Comparison of ENCODE assay signal across 2 cellular contexts in the genomic region with DNA sequence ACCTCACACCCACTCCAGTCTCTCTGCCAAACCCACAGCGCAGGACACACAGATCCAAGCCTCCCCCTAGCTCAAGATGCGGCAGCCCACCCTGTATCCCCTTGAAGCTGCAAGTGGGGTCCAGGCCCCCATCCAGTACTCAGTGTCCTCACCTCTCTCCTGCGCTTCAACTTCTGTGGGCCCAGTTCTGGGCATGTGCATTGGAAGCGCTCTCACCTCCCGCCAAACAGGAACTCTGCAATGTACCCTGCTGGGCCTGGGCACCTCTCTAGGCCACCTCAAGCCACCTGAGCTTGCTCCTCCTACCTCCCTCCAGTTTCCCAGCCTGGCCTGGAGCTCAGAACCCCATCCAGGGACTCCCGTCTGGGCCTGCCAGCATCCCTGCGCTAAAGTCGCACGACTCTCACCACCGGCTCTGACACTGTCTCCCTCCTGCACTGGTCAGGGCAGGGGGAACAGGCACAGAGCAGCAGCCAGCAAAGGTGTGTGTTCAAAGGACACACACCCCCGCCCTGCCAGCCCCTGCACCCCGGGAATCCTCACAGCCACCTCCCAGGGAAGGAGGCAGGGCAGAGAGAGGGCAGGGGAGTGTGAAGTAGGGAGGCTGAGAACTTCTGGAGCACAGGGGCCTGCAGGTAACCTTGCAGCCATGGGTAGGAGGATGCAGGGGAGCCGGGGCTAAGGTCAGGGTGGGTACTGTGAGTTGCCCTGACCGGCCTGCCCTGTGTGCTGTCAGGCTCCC.
TF ChIP-seq lines count a peak whose summit lies in the region.

No MANE protein-coding gene starts in this region.

TF ChIP-seq in HepG2, 621 proteins besides CTCF, POLR2A, EP300 and RAD21:
- TF ChIP-seq ZNF510 (CRISPR knock-in tag; IDR thresholded peaks at IDR 0.05; ENCODE audit: low read depth) (no peak), ZBTB38 (CRISPR knock-in tag; IDR thresholded peaks at IDR 0.05) (peak; percentile 92), MED8 (CRISPR knock-in tag; IDR thresholded peaks at IDR 0.05; ENCODE audit: insufficient replicate concordance) (no peak), RORA (CRISPR knock-in tag; IDR thresholded peaks at IDR 0.05) (no peak), ZNF572 (CRISPR knock-in tag; IDR thresholded peaks at IDR 0.05) (0 out of 2 replicates have a peak, but pooled peaks have one; percentile 26)
- TF ChIP-seq, protein P1, sequence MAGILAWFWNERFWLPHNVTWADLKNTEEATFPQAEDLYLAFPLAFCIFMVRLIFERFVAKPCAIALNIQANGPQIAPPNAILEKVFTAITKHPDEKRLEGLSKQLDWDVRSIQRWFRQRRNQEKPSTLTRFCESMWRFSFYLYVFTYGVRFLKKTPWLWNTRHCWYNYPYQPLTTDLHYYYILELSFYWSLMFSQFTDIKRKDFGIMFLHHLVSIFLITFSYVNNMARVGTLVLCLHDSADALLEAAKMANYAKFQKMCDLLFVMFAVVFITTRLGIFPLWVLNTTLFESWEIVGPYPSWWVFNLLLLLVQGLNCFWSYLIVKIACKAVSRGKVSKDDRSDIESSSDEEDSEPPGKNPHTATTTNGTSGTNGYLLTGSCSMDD (CRISPR knock-in tag; IDR thresholded peaks at IDR 0.05), result no peak
- TF ChIP-seq, protein P2, sequence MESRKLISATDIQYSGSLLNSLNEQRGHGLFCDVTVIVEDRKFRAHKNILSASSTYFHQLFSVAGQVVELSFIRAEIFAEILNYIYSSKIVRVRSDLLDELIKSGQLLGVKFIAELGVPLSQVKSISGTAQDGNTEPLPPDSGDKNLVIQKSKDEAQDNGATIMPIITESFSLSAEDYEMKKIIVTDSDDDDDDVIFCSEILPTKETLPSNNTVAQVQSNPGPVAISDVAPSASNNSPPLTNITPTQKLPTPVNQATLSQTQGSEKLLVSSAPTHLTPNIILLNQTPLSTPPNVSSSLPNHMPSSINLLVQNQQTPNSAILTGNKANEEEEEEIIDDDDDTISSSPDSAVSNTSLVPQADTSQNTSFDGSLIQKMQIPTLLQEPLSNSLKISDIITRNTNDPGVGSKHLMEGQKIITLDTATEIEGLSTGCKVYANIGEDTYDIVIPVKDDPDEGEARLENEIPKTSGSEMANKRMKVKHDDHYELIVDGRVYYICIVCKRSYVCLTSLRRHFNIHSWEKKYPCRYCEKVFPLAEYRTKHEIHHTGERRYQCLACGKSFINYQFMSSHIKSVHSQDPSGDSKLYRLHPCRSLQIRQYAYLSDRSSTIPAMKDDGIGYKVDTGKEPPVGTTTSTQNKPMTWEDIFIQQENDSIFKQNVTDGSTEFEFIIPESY (CRISPR knock-in tag; IDR thresholded peaks at IDR 0.05), result peak; percentile 45; the same call in 1 of the 2 replicates
- TF ChIP-seq, protein P3, sequence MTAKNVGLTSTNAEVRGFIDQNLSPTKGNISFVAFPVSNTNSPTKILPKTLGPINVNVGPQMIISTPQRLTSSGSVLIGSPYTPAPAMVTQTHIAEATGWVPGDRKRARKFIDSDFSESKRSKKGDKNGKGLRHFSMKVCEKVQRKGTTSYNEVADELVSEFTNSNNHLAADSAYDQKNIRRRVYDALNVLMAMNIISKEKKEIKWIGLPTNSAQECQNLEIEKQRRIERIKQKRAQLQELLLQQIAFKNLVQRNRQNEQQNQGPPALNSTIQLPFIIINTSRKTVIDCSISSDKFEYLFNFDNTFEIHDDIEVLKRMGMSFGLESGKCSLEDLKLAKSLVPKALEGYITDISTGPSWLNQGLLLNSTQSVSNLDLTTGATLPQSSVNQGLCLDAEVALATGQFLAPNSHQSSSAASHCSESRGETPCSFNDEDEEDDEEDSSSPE (CRISPR knock-in tag; IDR thresholded peaks at IDR 0.05), result 0 out of 2 replicates have a peak, but pooled peaks have one; percentile 12
- TF ChIP-seq, protein P4, sequence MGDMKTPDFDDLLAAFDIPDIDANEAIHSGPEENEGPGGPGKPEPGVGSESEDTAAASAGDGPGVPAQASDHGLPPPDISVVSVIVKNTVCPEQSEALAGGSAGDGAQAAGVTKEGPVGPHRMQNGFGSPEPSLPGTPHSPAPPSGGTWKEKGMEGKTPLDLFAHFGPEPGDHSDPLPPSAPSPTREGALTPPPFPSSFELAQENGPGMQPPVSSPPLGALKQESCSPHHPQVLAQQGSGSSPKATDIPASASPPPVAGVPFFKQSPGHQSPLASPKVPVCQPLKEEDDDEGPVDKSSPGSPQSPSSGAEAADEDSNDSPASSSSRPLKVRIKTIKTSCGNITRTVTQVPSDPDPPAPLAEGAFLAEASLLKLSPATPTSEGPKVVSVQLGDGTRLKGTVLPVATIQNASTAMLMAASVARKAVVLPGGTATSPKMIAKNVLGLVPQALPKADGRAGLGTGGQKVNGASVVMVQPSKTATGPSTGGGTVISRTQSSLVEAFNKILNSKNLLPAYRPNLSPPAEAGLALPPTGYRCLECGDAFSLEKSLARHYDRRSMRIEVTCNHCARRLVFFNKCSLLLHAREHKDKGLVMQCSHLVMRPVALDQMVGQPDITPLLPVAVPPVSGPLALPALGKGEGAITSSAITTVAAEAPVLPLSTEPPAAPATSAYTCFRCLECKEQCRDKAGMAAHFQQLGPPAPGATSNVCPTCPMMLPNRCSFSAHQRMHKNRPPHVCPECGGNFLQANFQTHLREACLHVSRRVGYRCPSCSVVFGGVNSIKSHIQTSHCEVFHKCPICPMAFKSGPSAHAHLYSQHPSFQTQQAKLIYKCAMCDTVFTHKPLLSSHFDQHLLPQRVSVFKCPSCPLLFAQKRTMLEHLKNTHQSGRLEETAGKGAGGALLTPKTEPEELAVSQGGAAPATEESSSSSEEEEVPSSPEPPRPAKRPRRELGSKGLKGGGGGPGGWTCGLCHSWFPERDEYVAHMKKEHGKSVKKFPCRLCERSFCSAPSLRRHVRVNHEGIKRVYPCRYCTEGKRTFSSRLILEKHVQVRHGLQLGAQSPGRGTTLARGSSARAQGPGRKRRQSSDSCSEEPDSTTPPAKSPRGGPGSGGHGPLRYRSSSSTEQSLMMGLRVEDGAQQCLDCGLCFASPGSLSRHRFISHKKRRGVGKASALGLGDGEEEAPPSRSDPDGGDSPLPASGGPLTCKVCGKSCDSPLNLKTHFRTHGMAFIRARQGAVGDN (CRISPR knock-in tag; IDR thresholded peaks at IDR 0.05), result peak; percentile 93
- TF ChIP-seq, protein P5, sequence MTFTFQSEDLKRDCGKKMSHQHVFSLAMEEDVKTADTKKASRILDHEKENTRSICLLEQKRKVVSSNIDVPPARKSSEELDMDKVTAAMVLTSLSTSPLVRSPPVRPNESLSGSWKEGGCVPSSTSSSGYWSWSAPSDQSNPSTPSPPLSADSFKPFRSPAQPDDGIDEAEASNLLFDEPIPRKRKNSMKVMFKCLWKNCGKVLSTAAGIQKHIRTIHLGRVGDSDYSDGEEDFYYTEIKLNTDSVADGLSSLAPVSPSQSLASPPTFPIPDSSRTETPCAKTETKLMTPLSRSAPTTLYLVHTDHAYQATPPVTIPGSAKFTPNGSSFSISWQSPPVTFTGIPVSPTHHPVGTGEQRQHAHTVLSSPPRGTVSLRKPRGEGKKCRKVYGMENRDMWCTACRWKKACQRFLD (CRISPR knock-in tag; IDR thresholded peaks at IDR 0.05; ENCODE audit: borderline replicate concordance), result no peak

TF ChIP-seq in SK-N-SH treated with all-trans-retinoic acid at 6 μM for 48 hours, 23 proteins besides CTCF, POLR2A, EP300 and RAD21:
- TF ChIP-seq, protein P6, sequence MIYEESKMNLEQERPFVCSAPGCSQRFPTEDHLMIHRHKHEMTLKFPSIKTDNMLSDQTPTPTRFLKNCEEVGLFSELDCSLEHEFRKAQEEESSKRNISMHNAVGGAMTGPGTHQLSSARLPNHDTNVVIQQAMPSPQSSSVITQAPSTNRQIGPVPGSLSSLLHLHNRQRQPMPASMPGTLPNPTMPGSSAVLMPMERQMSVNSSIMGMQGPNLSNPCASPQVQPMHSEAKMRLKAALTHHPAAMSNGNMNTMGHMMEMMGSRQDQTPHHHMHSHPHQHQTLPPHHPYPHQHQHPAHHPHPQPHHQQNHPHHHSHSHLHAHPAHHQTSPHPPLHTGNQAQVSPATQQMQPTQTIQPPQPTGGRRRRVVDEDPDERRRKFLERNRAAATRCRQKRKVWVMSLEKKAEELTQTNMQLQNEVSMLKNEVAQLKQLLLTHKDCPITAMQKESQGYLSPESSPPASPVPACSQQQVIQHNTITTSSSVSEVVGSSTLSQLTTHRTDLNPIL (CRISPR knock-in tag; IDR thresholded peaks at IDR 0.05; ENCODE audit: low read depth), result no peak
TF ChIP-seq in SK-N-SH treated with all-trans-retinoic acid at 6 μM for 48 hours: peak in this region for 0.
